Comparison of ENCODE assay signal across 1 cellular context in genomic region chr3:58250093-58250707, GRCh38.
TF ChIP-seq lines count a peak whose summit lies in the region.

No MANE protein-coding gene starts in this region.

TF ChIP-seq in K562, 482 proteins besides CTCF, POLR2A, EP300 and RAD21:
- TF ChIP-seq FOXA3 (CRISPR knock-in tag; conservative IDR thresholded peaks at IDR 0.05 in 1 of 2, IDR thresholded peaks at IDR 0.05 in 1 of 2): no peak
- TF ChIP-seq KDM4B (IDR thresholded peaks at IDR 0.05; ENCODE audit: borderline replicate concordance in 2 of 2, low read depth in 1 of 2): no peak
- TF ChIP-seq SAFB (IDR thresholded peaks at IDR 0.05; ENCODE audit: borderline replicate concordance, low read depth, low read length): no peak
- TF ChIP-seq ARID4B (CRISPR knock-in tag; IDR thresholded peaks at IDR 0.05): no peak
- TF ChIP-seq KDM2B (CRISPR knock-in tag; IDR thresholded peaks at IDR 0.05): no peak
- TF ChIP-seq CBX1 (IDR thresholded peaks at IDR 0.05; ENCODE audit: low read depth): no peak
- no peak for TF ChIP-seq ZNF12 (CRISPR knock-in tag; IDR thresholded peaks at IDR 0.05)
- no peak for TF ChIP-seq NFE2L1 (tag; IDR thresholded peaks at IDR 0.05; ENCODE audit: borderline replicate concordance, low read depth)
- no peak for TF ChIP-seq PTBP1 (IDR thresholded peaks at IDR 0.05; ENCODE audit: low read depth, low read length)
- TF ChIP-seq CC2D1A (IDR thresholded peaks at IDR 0.05): no peak
- TF ChIP-seq ZNF644 (tag; IDR thresholded peaks at IDR 0.05; ENCODE audit: low read depth): no peak
